In the genomic region with DNA sequence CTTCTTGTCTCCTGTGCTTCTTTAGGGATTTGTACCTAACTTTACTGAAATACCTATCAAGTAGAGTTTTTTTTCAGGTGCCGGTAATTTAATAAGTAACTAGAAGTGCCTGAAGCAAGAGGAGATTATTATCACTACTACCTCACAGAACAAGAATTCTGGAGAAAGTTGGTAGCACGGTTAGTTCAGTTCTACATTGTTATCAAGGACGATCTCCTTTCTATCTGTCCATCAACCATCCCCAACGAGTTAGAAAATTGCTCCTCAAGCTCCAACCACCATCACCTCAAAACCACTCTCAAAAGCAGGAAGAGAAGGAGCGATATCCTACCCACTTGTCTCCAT, we compare ENCODE assay signal across 13 cellular contexts.
"Had no signal": no experiment of that assay in that cellular context is flagged by ENCODE, and none has a peak within 500 bp of the region (broad histone marks: within the 10 kb centered on the region; RNA-seq: fewer than 3 reads in every experiment).

No MANE protein-coding gene starts in this region.

- ATAC-seq: body of pancreas; right lobe of liver; stimulated activated effector memory CD8-positive, alpha-beta T cell treated with anti-CD3 and anti-CD28 coated beads, Interleukin-12 subunit alpha, Interleukin-12 subunit beta, amount 100 ng/mL, for 72 hours had no signal

- H3K4me3 ChIP-seq: body of pancreas, dorsolateral prefrontal cortex, left ventricle myocardium inferior, right lobe of liver, thyroid gland had no signal

- H3K9me3 ChIP-seq: body of pancreas, left ventricle myocardium inferior, right lobe of liver, thyroid gland had no signal

- H3K36me3 ChIP-seq: left ventricle myocardium inferior, right lobe of liver, thyroid gland had no signal

- H3K4me1 ChIP-seq: right lobe of liver had no signal

- H3K27me3 ChIP-seq: body of pancreas, dorsolateral prefrontal cortex, right lobe of liver, thyroid gland had no signal

- DNase-seq: activated CD4-positive, alpha-beta T cell treated with anti-CD3 and anti-CD28 coated beads, Interleukin-2, amount 50 U/mL, for 4 hours; activated naive CD8-positive, alpha-beta T cell treated with anti-CD3 and anti-CD28 coated beads, Interleukin-2, amount 10 ng/mL, durations not matched to agents 7 days and 5 days; body of pancreas; caudate nucleus; dorsolateral prefrontal cortex; glutamatergic neuron; hypothalamus; left ventricle myocardium inferior; right lobe of liver; stimulated activated CD4-positive, alpha-beta T cell treated with anti-CD3 and anti-CD28 coated beads, Interleukin-4, amount 100 ng/mL, for 24 hours; SW 1271; thyroid gland had no signal

- H3K27ac ChIP-seq: body of pancreas, dorsolateral prefrontal cortex, left ventricle myocardium inferior, right lobe of liver, thyroid gland had no signal
